In genomic region chrX:107674480-107675364, GRCh38 we compare ENCODE assay signal across 8 cellular contexts.
DNase-seq lines count a peak whose midpoint lies in the region; ATAC-seq, FAIRE-seq and TF ChIP-seq lines count a peak whose summit lies in the region.

No MANE protein-coding gene starts in this region.

- H3K27ac ChIP-seq in effector memory CD4-positive, alpha-beta T cell (ENCODE audit: insufficient read depth, low read length, poor library complexity, severe bottlenecking), result peak overlapping the region; percentile 99
- H3K27ac ChIP-seq in neutrophil, result peak overlapping the region; percentile 89

- peaks cover 60% of the 10 kb centered on the region for H3K4me1 ChIP-seq in effector memory CD4-positive, alpha-beta T cell (ENCODE audit: control insufficient read depth, insufficient read depth, low read length, poor library complexity, severe bottlenecking)
- H3K4me1 ChIP-seq in neutrophil (ENCODE audit: control insufficient read depth in 1 of 2, insufficient read depth in 1 of 2, low read depth in 1 of 2, low read length in 1 of 2), result peaks cover 47 to 55% of the 10 kb centered on the region in 2 experiments

- TF ChIP-seq CTCF in neutrophil (IDR thresholded peaks at IDR 0.05), result no peak

- H3K9me3 ChIP-seq in effector memory CD4-positive, alpha-beta T cell (ENCODE audit: control insufficient read depth, low read length), result no peaks in the 10 kb centered on the region
- H3K9me3 ChIP-seq in neutrophil, result no peaks in the 10 kb centered on the region

- H3K4me3 ChIP-seq in effector memory CD4-positive, alpha-beta T cell (ENCODE audit: insufficient read depth, low read depth, low read length, poor library complexity, severe bottlenecking), result peak overlapping the region; percentile 15
- peak overlapping the region; percentile 28 to 69 for H3K4me3 ChIP-seq in neutrophil (ENCODE audit: low read depth in 1 of 2, low read length in 1 of 2)

- no peak for FAIRE-seq in urothelium cell line (lab: Jason Lieb, UNC)

- H3K27me3 ChIP-seq in effector memory CD4-positive, alpha-beta T cell (replicated peaks; ENCODE audit: control insufficient read depth, insufficient read depth, low read length, poor library complexity, severe bottlenecking), result no peaks in the 10 kb centered on the region
- no peaks in the 10 kb centered on the region for H3K27me3 ChIP-seq in neutrophil

- peak; percentile 27 to 31 for DNase-seq in AML-193 (lab: John Stamatoyannopoulos, UW)
- DNase-seq in UCSD-AML1 (lab: John Stamatoyannopoulos, UW; ENCODE audit: unreplicated experiment), result peak; percentile 64
- DNase-seq in effector memory CD4-positive, alpha-beta T cell, result peak; percentile 36 to 62 (median 37)
- DNase-seq in urothelium cell line (ENCODE audit: low spot score), result no peak

- no peaks in the 10 kb centered on the region for H3K36me3 ChIP-seq in effector memory CD4-positive, alpha-beta T cell (ENCODE audit: control insufficient read depth, insufficient read depth, low read length)
- H3K36me3 ChIP-seq in neutrophil, result no peaks in the 10 kb centered on the region

- peak; percentile 5 for ATAC-seq in GM19397 (IDR thresholded peaks at IDR 0.05; ENCODE audit: unreplicated experiment)
- peak; percentile 11 for ATAC-seq in HG03521 (IDR thresholded peaks at IDR 0.05; ENCODE audit: unreplicated experiment)
- ATAC-seq in GM18519 (IDR thresholded peaks at IDR 0.05; ENCODE audit: low FRiP score, unreplicated experiment), result no peak
